13 cellular contexts compared by ENCODE assay signal in the genomic region with DNA sequence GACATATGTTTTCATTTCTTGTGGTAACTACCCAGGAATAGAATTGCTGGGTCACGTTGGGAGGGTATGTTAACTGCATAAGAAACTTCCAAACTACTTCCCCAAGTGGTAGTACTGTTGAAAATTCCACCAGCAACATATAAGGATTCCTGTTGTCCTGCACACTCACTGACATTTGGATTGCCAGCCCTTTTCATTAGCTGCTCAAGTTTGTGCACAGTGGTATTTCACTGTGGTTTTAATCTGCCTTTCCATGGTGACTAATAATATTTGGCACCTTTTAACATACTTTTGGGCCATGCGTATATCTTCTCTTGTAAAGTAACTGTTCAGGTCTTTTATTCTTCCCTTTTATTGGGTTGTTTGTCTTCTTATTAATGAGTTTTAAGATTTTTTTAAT.
A peak's percentile ranks its signal among the peaks of the same experiment; 100 is the strongest.
DNase-seq lines count a peak whose midpoint lies in the region; ATAC-seq and TF ChIP-seq lines count a peak whose summit lies in the region.
"Had no signal": no experiment of that assay in that cellular context is flagged by ENCODE, and none has a peak within 500 bp of the region (broad histone marks: within the 10 kb centered on the region; RNA-seq: fewer than 3 reads in every experiment).

No MANE protein-coding gene starts in this region.

- H2BK120ac ChIP-seq in IMR-90 (ENCODE audit: low read depth, low read length) (no peak overlapping the region; the same call in 1 of the 2 replicates), mesenchymal stem cell (ENCODE audit: low read depth, low read length) (no peak overlapping the region)

- H4K20me1 ChIP-seq in IMR-90 (ENCODE audit: insufficient read depth, low read length): no peaks in the 10 kb centered on the region

- CTCF ChIA-PET in IMR-90 (lab: Yijun Ruan, JAX): no interaction called here

- no peak overlapping the region for H3K4me3 ChIP-seq in IMR-90 (ENCODE audit: insufficient read depth, low read depth, low read length)
- H3K4me3 ChIP-seq in dorsolateral prefrontal cortex: no peak overlapping the region
- H3K4me3 ChIP-seq in mesenchymal stem cell (ENCODE audit: insufficient read depth in 1 of 2, low read depth in 1 of 2, low read length in 2 of 2): no peak overlapping the region
- H3K4me3 ChIP-seq: mucosa of descending colon, skin epidermis had no signal

- TF ChIP-seq RAD21 in IMR-90 (IDR thresholded peaks at IDR 0.05; ENCODE audit: low read length): no peak

- POLR2A ChIA-PET in IMR-90 (lab: Charles Lee; ENCODE audit: unreplicated experiment): no interaction called here

- H3K4ac ChIP-seq in IMR-90 (ENCODE audit: low read depth, low read length) (no peak overlapping the region), mesenchymal stem cell (ENCODE audit: low read depth in 1 of 2, low read length in 2 of 2) (no peak overlapping the region)

- H3K9ac ChIP-seq in IMR-90 (ENCODE audit: low read depth, low read length) (no peak overlapping the region), mesenchymal stem cell (ENCODE audit: low read length) (no peak overlapping the region)

- H3K27me3 ChIP-seq in IMR-90 (ENCODE audit: control insufficient read depth, insufficient read depth, low read length) (peaks cover 6% of the 10 kb centered on the region; the same call in 1 of the 2 replicates), dorsolateral prefrontal cortex (no peaks in the 10 kb centered on the region), mesenchymal stem cell (ENCODE audit: control insufficient read depth in 1 of 2, insufficient read depth in 1 of 2, low read length in 2 of 2) (peaks cover 11 to 26% of the 10 kb centered on the region in 2 experiments)

- ATAC-seq in IMR-90 (ENCODE audit: low read depth) (peak; percentile 90), GM18519 (IDR thresholded peaks at IDR 0.05; ENCODE audit: low FRiP score, unreplicated experiment) (no peak), HG03045 (IDR thresholded peaks at IDR 0.05; ENCODE audit: unreplicated experiment) (no peak)
- ATAC-seq: mucosa of descending colon had no signal

- intact Hi-C loops in IMR-90 (cut with micrococcal nuclease): no loop called here
- intact Hi-C loops in dorsolateral prefrontal cortex (cut with DNase I): no loop called here

- H3K27ac ChIP-seq in IMR-90 (ENCODE audit: insufficient read depth, low read length) (no peak overlapping the region), dorsolateral prefrontal cortex (peak overlapping the region in 58 of 59 donors; percentile 83 to 100 (median 96)), mesenchymal stem cell (ENCODE audit: low read length, poor library complexity, severe bottlenecking) (peak overlapping the region; percentile 35)

- dilution Hi-C loops in IMR-90 (cut with HindIII; ENCODE audit: low sequenced_read_pairs, unreplicated experiment): no loop called here

- H3K23ac ChIP-seq in IMR-90 (ENCODE audit: low read depth, low read length) (no peak overlapping the region), mesenchymal stem cell (ENCODE audit: low read length in 2 of 2) (no peak overlapping the region)

- no peak overlapping the region for H2AK9ac ChIP-seq in IMR-90 (replicated peaks; ENCODE audit: low read depth, low read length, poor library complexity)

- peaks cover 14% of the 10 kb centered on the region for H3K9me1 ChIP-seq in IMR-90 (ENCODE audit: insufficient read depth, low read length)

- H2AFZ ChIP-seq in IMR-90 (replicated peaks; ENCODE audit: low read length, poor library complexity): no peak overlapping the region
- H2AFZ ChIP-seq in mesenchymal stem cell (ENCODE audit: low read depth, low read length): no peak overlapping the region

- peak overlapping the region; percentile 37; the same call in 1 of the 2 replicates for H3K4me2 ChIP-seq in IMR-90 (ENCODE audit: low read depth, low read length)
- H3K4me2 ChIP-seq in mesenchymal stem cell (ENCODE audit: low read length, poor library complexity, severe bottlenecking): no peak overlapping the region

- H2BK15ac ChIP-seq in IMR-90 (ENCODE audit: low read depth, low read length) (no peak overlapping the region), mesenchymal stem cell (ENCODE audit: low read depth, poor library complexity, severe bottlenecking) (no peak overlapping the region)

- H3K18ac ChIP-seq in IMR-90 (ENCODE audit: low read depth, low read length) (no peak overlapping the region), mesenchymal stem cell (ENCODE audit: low read depth in 1 of 2, low read length in 2 of 2) (no peak overlapping the region)

- DNase-seq in ACHN (peak; percentile 57), IMR-90 (peak; percentile 83), dorsolateral prefrontal cortex (peak in 1 of 10 donors; percentile 5), mesenchymal stem cell (peak; percentile 19), globus pallidus (ENCODE audit: low spot score) (no peak), NCI-H2196 (lab: John Stamatoyannopoulos, UW; ENCODE audit: unreplicated experiment) (no peak)
- DNase-seq: activated CD8-positive, alpha-beta memory T cell treated with anti-CD3 and anti-CD28 coated beads, Interleukin-2, amount 50 U/mL, for 4 hours; activated naive CD8-positive, alpha-beta T cell treated with anti-CD3 and anti-CD28 coated beads, Interleukin-2, amount 10 ng/mL, durations not matched to agents 7 days and 5 days; GDM1; mucosa of descending colon had no signal

- 0 out of 2 replicates have a peak overlapping the region, but pooled peaks have one; percentile 58 for H2BK20ac ChIP-seq in IMR-90 (ENCODE audit: low read depth, low read length)

- in situ Hi-C loops in ACHN (cut with HindIII; ENCODE audit: low pct_ligation_motif_present, low pct_unique_long_range_greater_than_20kb, low sequenced_read_pairs) (no loop called here), IMR-90 (cut with MboI; ENCODE audit: low sequenced_read_pairs) (no loop called here)

- H2BK12ac ChIP-seq in mesenchymal stem cell (ENCODE audit: low read length in 2 of 2): no peak overlapping the region

- TF ChIP-seq CTCF in IMR-90 (conservative IDR thresholded peaks at IDR 0.05; ENCODE audit: low read depth, low read length) (no peak), dorsolateral prefrontal cortex (IDR thresholded peaks at IDR 0.05 in 54 of 56, conservative IDR thresholded peaks at IDR 0.05 in 2 of 56; ENCODE audit: low read depth in 1 of 56, partially characterized antibody in 56 of 56) (no peak)

- H3K79me1 ChIP-seq in IMR-90 (ENCODE audit: low read depth in 1 of 2, low read length in 2 of 2) (no peaks in the 10 kb centered on the region), mesenchymal stem cell (replicated peaks; ENCODE audit: low read length, poor library complexity, severe bottlenecking) (no peaks in the 10 kb centered on the region)

- H3K4me1 ChIP-seq in IMR-90 (ENCODE audit: control insufficient read depth, insufficient read depth, low read length) (peaks cover 8% of the 10 kb centered on the region), mesenchymal stem cell (ENCODE audit: control insufficient read depth, insufficient read depth, low read depth, low read length) (peaks cover 9% of the 10 kb centered on the region)

- H3K14ac ChIP-seq in IMR-90 (replicated peaks; ENCODE audit: low read depth, low read length) (0 out of 2 replicates have a peak overlapping the region, but pooled peaks have one; percentile 35), mesenchymal stem cell (ENCODE audit: low read length in 2 of 2) (no peak overlapping the region)

- no CpG with 5 or more reads among the region's 2 CpGs for WGBS in IMR-90 (ENCODE audit: extremely low coverage in 2 of 2, insufficient read length in 1 of 2), 2 experiments
- 29% methylated on average over 1 of the region's 2 CpGs for WGBS in mesenchymal stem cell

- H2BK5ac ChIP-seq in IMR-90 (ENCODE audit: low read depth, low read length, poor library complexity, severe bottlenecking): peak overlapping the region; percentile 18
- no peak overlapping the region for H2BK5ac ChIP-seq in mesenchymal stem cell (ENCODE audit: low read depth, low read length, poor library complexity, severe bottlenecking)

- no TSS peak for BruUV-seq in IMR-90 (replicated peaks; lab: Mats Ljungman, UMichigan)

- H2AK5ac ChIP-seq in IMR-90 (ENCODE audit: low read depth, low read length): no peak overlapping the region
- no peak overlapping the region for H2AK5ac ChIP-seq in mesenchymal stem cell (ENCODE audit: low read length, severe bottlenecking)

- TF ChIP-seq POLR2A in IMR-90 (IDR thresholded peaks at IDR 0.05; ENCODE audit: low read depth, low read length): no peak

- H4K5ac ChIP-seq in IMR-90 (ENCODE audit: low read depth, low read length): no peak overlapping the region

- H3K9me3 ChIP-seq in IMR-90 (ENCODE audit: control insufficient read depth, insufficient read depth, low read length) (no peaks in the 10 kb centered on the region), mesenchymal stem cell (ENCODE audit: control insufficient read depth, low read length) (no peaks in the 10 kb centered on the region)
- H3K9me3 ChIP-seq: mucosa of descending colon had no signal

- no peak overlapping the region; a peak in 1 of 4 replicates for H4K8ac ChIP-seq in IMR-90 (ENCODE audit: low read depth in 2 of 2, low read length in 2 of 2)
- H4K8ac ChIP-seq in mesenchymal stem cell (ENCODE audit: low read length): no peak overlapping the region

- H3K36me3 ChIP-seq in IMR-90 (ENCODE audit: control insufficient read depth, insufficient read depth, low read length) (no peaks in the 10 kb centered on the region), mesenchymal stem cell (ENCODE audit: control insufficient read depth in 1 of 2, insufficient read depth in 2 of 2, low read depth in 1 of 2, low read length in 2 of 2) (no peaks in the 10 kb centered on the region)

- no peak overlapping the region for H4K91ac ChIP-seq in IMR-90 (ENCODE audit: insufficient read depth, low read depth, low read length)
- H4K91ac ChIP-seq in mesenchymal stem cell (ENCODE audit: low read length): no peak overlapping the region

- no peak overlapping the region for H3K56ac ChIP-seq in IMR-90 (ENCODE audit: extremely low read depth, insufficient read depth, low read length)

TF ChIP-seq in IMR-90, 13 proteins besides CTCF, POLR2A, EP300 and RAD21 (continues in another document):
- TF ChIP-seq NFE2L2 (IDR thresholded peaks at IDR 0.05; ENCODE audit: low read depth, low read length): no peak
- TF ChIP-seq MAZ (IDR thresholded peaks at IDR 0.05; ENCODE audit: borderline replicate concordance, low read depth, low read length): no peak
- TF ChIP-seq, protein P1, sequence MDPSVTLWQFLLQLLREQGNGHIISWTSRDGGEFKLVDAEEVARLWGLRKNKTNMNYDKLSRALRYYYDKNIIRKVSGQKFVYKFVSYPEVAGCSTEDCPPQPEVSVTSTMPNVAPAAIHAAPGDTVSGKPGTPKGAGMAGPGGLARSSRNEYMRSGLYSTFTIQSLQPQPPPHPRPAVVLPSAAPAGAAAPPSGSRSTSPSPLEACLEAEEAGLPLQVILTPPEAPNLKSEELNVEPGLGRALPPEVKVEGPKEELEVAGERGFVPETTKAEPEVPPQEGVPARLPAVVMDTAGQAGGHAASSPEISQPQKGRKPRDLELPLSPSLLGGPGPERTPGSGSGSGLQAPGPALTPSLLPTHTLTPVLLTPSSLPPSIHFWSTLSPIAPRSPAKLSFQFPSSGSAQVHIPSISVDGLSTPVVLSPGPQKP (IDR thresholded peaks at IDR 0.05; ENCODE audit: borderline replicate concordance, low read depth, low read length): no peak
- TF ChIP-seq CEBPB (IDR thresholded peaks at IDR 0.05; ENCODE audit: low read depth, low read length): no peak
- no peak for TF ChIP-seq RFX5 (IDR thresholded peaks at IDR 0.05; ENCODE audit: low read depth, low read length)
- no peak for TF ChIP-seq BHLHE40 (IDR thresholded peaks at IDR 0.05; ENCODE audit: low read depth, low read length)

Comparison
In these comparisons a context has a peak if more than half of its experiments do, and no peak if none do; other contexts are left out.
1. DNase-seq: peak in ACHN (single experiment), IMR-90 (single experiment) and mesenchymal stem cell (single experiment); none in globus pallidus (single experiment) and NCI-H2196 (single experiment).